ENCODE assay signal across 25 cellular contexts in the genomic region with DNA sequence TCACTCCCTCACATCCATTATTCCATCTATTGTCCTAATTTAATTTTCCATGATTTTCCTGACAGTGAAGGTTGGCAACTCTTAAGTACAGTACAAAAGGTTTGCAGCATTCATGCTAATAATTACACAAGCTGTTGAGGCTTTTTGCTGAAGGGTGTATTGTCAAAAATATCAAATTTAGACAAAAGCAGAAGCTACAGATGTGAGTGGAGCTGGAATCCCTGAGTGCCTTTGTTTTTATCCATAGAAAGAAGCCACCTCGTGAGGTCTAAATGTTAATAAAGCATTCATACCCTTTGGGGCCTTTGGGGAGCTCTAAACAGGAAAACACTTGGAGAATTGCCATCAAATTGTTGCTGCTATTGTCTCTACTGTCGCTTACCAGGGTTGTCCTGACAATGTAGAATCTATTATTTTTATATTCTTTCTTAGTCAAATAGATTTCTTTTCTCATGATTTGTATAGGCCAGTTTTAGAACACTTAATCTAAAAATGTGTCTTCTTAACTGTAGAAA.
"Had no signal": no experiment of that assay in that cellular context is flagged by ENCODE, and none has a peak within 500 bp of the region (broad histone marks: within the 10 kb centered on the region; RNA-seq: fewer than 3 reads in every experiment).

No MANE protein-coding gene starts in this region.

- H3K4me3 ChIP-seq: left lung, sigmoid colon, smooth muscle cell, stomach, suprapubic skin, transverse colon, vagina had no signal

- H3K27ac Mint-ChIP-seq: activated CD4-positive, alpha-beta memory T cell treated with anti-CD3 and anti-CD28 coated beads, Interleukin-2, amount 10 ng/mL, durations not matched to agents 7 days and 5 days; activated CD4-positive, alpha-beta T cell treated with anti-CD3 and anti-CD28 coated beads, Interleukin-2, amount 10 ng/mL, durations not matched to agents 24 days and 14 days; activated naive CD4-positive, alpha-beta T cell treated with anti-CD3 and anti-CD28 coated beads for 36 hours; activated T-cell treated with anti-CD3 and anti-CD28 coated beads, Interleukin-2, amount 50 U/mL, for 72 hours; immature natural killer cell; naive thymus-derived CD8-positive, alpha-beta T cell; progenitor cell of endocrine pancreas; stimulated activated memory B cell treated with anti-CD40 and anti-IgM and Interleukin-4, amounts not matched to agents 10 μg/mL and 1 μg/mL and 100 μg/mL, for 72 hours had no signal

- H3K27me3 Mint-ChIP-seq: activated CD4-positive, alpha-beta memory T cell treated with anti-CD3 and anti-CD28 coated beads, Interleukin-2, amount 10 ng/mL, durations not matched to agents 7 days and 5 days; activated CD4-positive, alpha-beta T cell treated with anti-CD3 and anti-CD28 coated beads, Interleukin-2, amount 10 ng/mL, durations not matched to agents 24 days and 14 days; naive thymus-derived CD8-positive, alpha-beta T cell; stimulated activated memory B cell treated with anti-CD40 and anti-IgM and Interleukin-4, amounts not matched to agents 10 μg/mL and 1 μg/mL and 100 μg/mL, for 72 hours had no signal

- DNase-seq: activated CD4-positive, alpha-beta memory T cell treated with anti-CD3 and anti-CD28 coated beads, Interleukin-2, amount 10 ng/mL, durations not matched to agents 7 days and 5 days; activated CD4-positive, alpha-beta T cell treated with anti-CD3 and anti-CD28 coated beads, Interleukin-2, amount 10 ng/mL, durations not matched to agents 24 days and 14 days; activated effector memory CD4-positive, alpha-beta T cell treated with Interleukin-2 at 50 U/mL for 16 hours; activated naive CD4-positive, alpha-beta T cell treated with anti-CD3 and anti-CD28 coated beads for 36 hours; activated T-cell treated with anti-CD3 and anti-CD28 coated beads, Interleukin-2, amount 50 U/mL, for 72 hours; amygdala; cerebellar nuclear complex; cortex of kidney; effector CD8-positive, alpha-beta T cell; foreskin melanocyte; immature natural killer cell; left lung; naive thymus-derived CD8-positive, alpha-beta T cell; retina; sigmoid colon; stimulated activated CD4-positive, alpha-beta T cell treated with anti-CD3 and anti-CD28 coated beads, Interleukin-15, amount 100 ng/mL, for 24 hours; stomach; transverse colon had no signal

- H3K36me3 ChIP-seq: left lung, sigmoid colon, stomach, suprapubic skin, transverse colon, vagina had no signal

- H3K4me3 Mint-ChIP-seq: activated CD4-positive, alpha-beta memory T cell treated with anti-CD3 and anti-CD28 coated beads, Interleukin-2, amount 10 ng/mL, durations not matched to agents 7 days and 5 days; activated CD4-positive, alpha-beta T cell treated with anti-CD3 and anti-CD28 coated beads, Interleukin-2, amount 10 ng/mL, durations not matched to agents 24 days and 14 days; activated naive CD4-positive, alpha-beta T cell treated with anti-CD3 and anti-CD28 coated beads for 36 hours; activated T-cell treated with anti-CD3 and anti-CD28 coated beads, Interleukin-2, amount 50 U/mL, for 72 hours; immature natural killer cell; naive thymus-derived CD8-positive, alpha-beta T cell; stimulated activated memory B cell treated with anti-CD40 and anti-IgM and Interleukin-4, amounts not matched to agents 10 μg/mL and 1 μg/mL and 100 μg/mL, for 72 hours had no signal

- H3K4me1 ChIP-seq: left lung, sigmoid colon, stomach, suprapubic skin, transverse colon, vagina had no signal

- H3K9me3 ChIP-seq: sigmoid colon, suprapubic skin, transverse colon, vagina had no signal

- H3K27me3 ChIP-seq: left lung, sigmoid colon, stomach, suprapubic skin, transverse colon, vagina had no signal

- ATAC-seq: activated CD4-positive, CD25-positive, alpha-beta regulatory T cell treated with anti-CD3 and anti-CD28 coated beads, Interleukin-2, amount 50 U/mL, for 24 hours; activated T-cell treated with anti-CD3 and anti-CD28 coated beads, Interleukin-2, amount 50 U/mL, for 72 hours; esophagus mucosa; left lung; naive thymus-derived CD8-positive, alpha-beta T cell; stimulated activated memory B cell treated with anti-CD40 and anti-IgM and Interleukin-4, amounts not matched to agents 10 μg/mL and 1 μg/mL and 100 μg/mL, for 72 hours had no signal

- H3K4me1 Mint-ChIP-seq: activated CD4-positive, alpha-beta memory T cell treated with anti-CD3 and anti-CD28 coated beads, Interleukin-2, amount 10 ng/mL, durations not matched to agents 7 days and 5 days; activated CD4-positive, alpha-beta T cell treated with anti-CD3 and anti-CD28 coated beads, Interleukin-2, amount 10 ng/mL, durations not matched to agents 24 days and 14 days; immature natural killer cell; naive thymus-derived CD8-positive, alpha-beta T cell; stimulated activated memory B cell treated with anti-CD40 and anti-IgM and Interleukin-4, amounts not matched to agents 10 μg/mL and 1 μg/mL and 100 μg/mL, for 72 hours had no signal

- H3K27ac ChIP-seq: left lung, sigmoid colon, stomach, suprapubic skin, transverse colon, vagina had no signal

- H3K36me3 Mint-ChIP-seq: stimulated activated memory B cell treated with anti-CD40 and anti-IgM and Interleukin-4, amounts not matched to agents 10 μg/mL and 1 μg/mL and 100 μg/mL, for 72 hours had no signal

- H3K4me2 ChIP-seq: smooth muscle cell had no signal
